ENCODE assay signal across 20 cellular contexts in genomic region chr5:169128679-169129078, GRCh38.
DNase-seq lines count a peak whose midpoint lies in the region; ATAC-seq lines count a peak whose summit lies in the region.
"Had no signal": no experiment of that assay in that cellular context is flagged by ENCODE, and none has a peak within 500 bp of the region (broad histone marks: within the 10 kb centered on the region; RNA-seq: fewer than 3 reads in every experiment).

No MANE protein-coding gene starts in this region.

- H3K27ac ChIP-seq in right cardiac atrium (ENCODE audit: low read length), result no peak overlapping the region
- H3K27ac ChIP-seq: 22Rv1, BLaER1, C4-2B had no signal

- no peaks in the 10 kb centered on the region for H3K9me3 ChIP-seq in right cardiac atrium (ENCODE audit: control insufficient read depth, low read length)
- H3K9me3 ChIP-seq: BLaER1, Caco-2 had no signal

- ATAC-seq in Right ventricle myocardium inferior, result peak; percentile 67
- peak in 1 of 2 donors; percentile 63 for ATAC-seq in left cardiac atrium
- ATAC-seq in right cardiac atrium, result peak; percentile 45 to 54
- no peak for ATAC-seq in GM21529 (IDR thresholded peaks at IDR 0.05; ENCODE audit: unreplicated experiment)
- no peak for ATAC-seq in HG03520 (IDR thresholded peaks at IDR 0.05; ENCODE audit: unreplicated experiment)
- ATAC-seq: CD8-positive, alpha-beta T cell; GM12878; GM23338; HCT116 had no signal

- H3K4me3 ChIP-seq in right cardiac atrium (ENCODE audit: low read length), result no peak overlapping the region
- H3K4me3 ChIP-seq: BLaER1, GM12878, GM23338 had no signal

- no peaks in the 10 kb centered on the region for H3K27me3 ChIP-seq in right cardiac atrium (ENCODE audit: control insufficient read depth, insufficient read depth)
- H3K27me3 ChIP-seq: BLaER1 had no signal

- intact Hi-C loops in Right ventricle myocardium inferior (cut with DNase I) (no loop called here), cardiac septum (cut with DNase I) (no loop called here), left cardiac atrium (cut with DNase I) (no loop called here), right cardiac atrium (cut with DNase I) (no loop called here)

- 80% methylated on average over 9 of the region's 9 CpGs for WGBS in right cardiac atrium

- no peaks in the 10 kb centered on the region for H3K4me1 ChIP-seq in right cardiac atrium (ENCODE audit: control insufficient read depth, insufficient read depth, low read length)
- H3K4me1 ChIP-seq: BLaER1 had no signal

- DNase-seq in Right ventricle myocardium inferior (ENCODE audit: missing footprints) (no peak), cardiac septum (ENCODE audit: low spot score) (no peak), SK-N-DZ (ENCODE audit: low spot score) (peak; percentile 52), left cardiac atrium (peak; percentile 28), right cardiac atrium (no peak), HuH-7 (ENCODE audit: low spot score) (no peak)
- DNase-seq: Caco-2; CD4-positive, CD25-positive, alpha-beta regulatory T cell; CD8-positive, alpha-beta T cell; DMS153; DND-41; H9 had no signal

Comparison
In these comparisons a context has a peak if more than half of its experiments do, and no peak if none do; other contexts are left out.
1. DNase-seq: peak in SK-N-DZ (single experiment) and left cardiac atrium (single experiment); none in Right ventricle myocardium inferior (single experiment), cardiac septum (single experiment), right cardiac atrium (0 of 3) and HuH-7 (single experiment).
2. ATAC-seq: peak in Right ventricle myocardium inferior (single experiment) and right cardiac atrium (2 of 2); none in GM21529 (single experiment) and HG03520 (single experiment).